In genomic region chr2:75716406-75716805, GRCh38 we compare ENCODE assay signal across 13 cellular contexts. TPM values are rescaled to one million over a fixed set of nuclear protein-coding genes. Genes with fewer than 3 reads are reported as not detected.
A peak's percentile ranks its signal among the peaks of the same experiment; 100 is the strongest.
DNase-seq lines count a peak whose midpoint lies in the region; TF ChIP-seq lines count a peak whose summit lies in the region.
"Had no signal": no experiment of that assay in that cellular context is flagged by ENCODE, and none has a peak within 500 bp of the region (broad histone marks: within the 10 kb centered on the region; RNA-seq: fewer than 3 reads in every experiment).

No MANE protein-coding gene starts in this region.

- no peaks in the 10 kb centered on the region for H4K20me1 ChIP-seq in GM23248 (ENCODE audit: insufficient read depth)

- peak; percentile 16 for TF ChIP-seq CTCF in fibroblast of the aortic adventitia (IDR thresholded peaks at IDR 0.05; ENCODE audit: insufficient read depth, low read length)
- TF ChIP-seq CTCF in GM13977 (IDR thresholded peaks at IDR 0.05; ENCODE audit: extremely low read depth, insufficient read depth, missing control alignments), result no peak

- H2AFZ ChIP-seq in GM23248, result no peak overlapping the region

- H3K27me3 ChIP-seq in GM23248 (replicated peaks; ENCODE audit: insufficient read depth), result no peaks in the 10 kb centered on the region

- no peaks in the 10 kb centered on the region for H3K36me3 ChIP-seq in GM23248 (ENCODE audit: low read depth)

- H3K79me2 ChIP-seq in GM23248 (ENCODE audit: insufficient read depth), result no peaks in the 10 kb centered on the region

- DNase-seq in ACHN, result peak; percentile 27
- peak; percentile 30 for DNase-seq in GM23248
- DNase-seq in RKO (ENCODE audit: low spot score), result peak; percentile 14
- DNase-seq in fibroblast of the aortic adventitia (ENCODE audit: low read depth), result peak; percentile 33
- no peak for DNase-seq in Kasumi-1 (lab: John Stamatoyannopoulos, UW)
- DNase-seq in NCI-H1092 treated with DMSO at 0.1 percent for 48 hours (lab: John Stamatoyannopoulos, UW), result no peak
- no peak for DNase-seq in GM13977 (ENCODE audit: low spot score)
- DNase-seq in NCI-H524 (lab: John Stamatoyannopoulos, UW), result no peak
- DNase-seq: activated naive CD4-positive, alpha-beta T cell; C1 segment of cervical spinal cord; stimulated activated CD4-positive, alpha-beta T cell treated with anti-CD3 and anti-CD28 coated beads, Interleukin-4, amount 100 ng/mL, for 24 hours; stimulated activated naive CD4-positive, alpha-beta T cell; T1000 had no signal

- no peak overlapping the region for H3K4me3 ChIP-seq in GM23248
- no peak overlapping the region for H3K4me3 ChIP-seq in fibroblast of the aortic adventitia (ENCODE audit: low read depth, low read length)

- H3F3A ChIP-seq in GM23248 (ENCODE audit: insufficient read depth), result no peaks in the 10 kb centered on the region

- H3K4me1 ChIP-seq in GM23248 (ENCODE audit: insufficient read depth), result peaks cover 6% of the 10 kb centered on the region

- 15 to 16% methylated on average over 3 of the region's 3 CpGs for WGBS in GM23248 (ENCODE audit: low coverage in 1 of 2, low lambda C conversion rate in 2 of 2, missing lambda C conversion rate in 2 of 2), 2 experiments

- no peaks in the 10 kb centered on the region for H3K9me2 ChIP-seq in GM23248 (ENCODE audit: insufficient read depth)

- no peak overlapping the region for H3K4me2 ChIP-seq in GM23248 (ENCODE audit: unreplicated experiment)

- in situ Hi-C loops in ACHN (cut with HindIII; ENCODE audit: low pct_ligation_motif_present, low pct_unique_long_range_greater_than_20kb, low sequenced_read_pairs) (no loop called here), GM23248 (cut with MboI) (no loop called here), GM13977 (cut with MboI; ENCODE audit: low pct_unique_long_range_greater_than_20kb, low sequenced_read_pairs, unreplicated experiment) (no loop called here)

- H3K9ac ChIP-seq in GM23248, result no peak overlapping the region

- H3K27ac ChIP-seq in GM23248, result no peak overlapping the region

- no peaks in the 10 kb centered on the region for H3K9me3 ChIP-seq in GM23248 (ENCODE audit: low read depth)

RNA-seq across cellular contexts. Expression of gene GCFC2, which starts 5.7 kb away (rescaled TPM):
- total RNA-seq in GM23248 (2014; rRNA removed; shearing (Covaris generic)), result 12.0 and 19.3 TPM in 2 replicates
- polyA plus RNA-seq in GM23248 (2016; fragmentation: Nextera tagmentation; extraction: Ambion mirVana), result 11.9 and 12.3 TPM in 2 replicates
- total RNA-seq in fibroblast of the aortic adventitia (ENCODE audit: low replicate concordance), result 29.5 and 64.2 TPM in 2 replicates

Comparison
In these comparisons a context has a peak if more than half of its experiments do, and no peak if none do; other contexts are left out.
1. DNase-seq: peak in ACHN (single experiment), GM23248 (single experiment), RKO (single experiment) and fibroblast of the aortic adventitia (single experiment); none in Kasumi-1 (0 of 2), NCI-H1092 treated with DMSO at 0.1 percent for 48 hours (single experiment), GM13977 (single experiment) and NCI-H524 (0 of 2).